Comparison of ENCODE assay signal across 1 cellular context in the genomic region with DNA sequence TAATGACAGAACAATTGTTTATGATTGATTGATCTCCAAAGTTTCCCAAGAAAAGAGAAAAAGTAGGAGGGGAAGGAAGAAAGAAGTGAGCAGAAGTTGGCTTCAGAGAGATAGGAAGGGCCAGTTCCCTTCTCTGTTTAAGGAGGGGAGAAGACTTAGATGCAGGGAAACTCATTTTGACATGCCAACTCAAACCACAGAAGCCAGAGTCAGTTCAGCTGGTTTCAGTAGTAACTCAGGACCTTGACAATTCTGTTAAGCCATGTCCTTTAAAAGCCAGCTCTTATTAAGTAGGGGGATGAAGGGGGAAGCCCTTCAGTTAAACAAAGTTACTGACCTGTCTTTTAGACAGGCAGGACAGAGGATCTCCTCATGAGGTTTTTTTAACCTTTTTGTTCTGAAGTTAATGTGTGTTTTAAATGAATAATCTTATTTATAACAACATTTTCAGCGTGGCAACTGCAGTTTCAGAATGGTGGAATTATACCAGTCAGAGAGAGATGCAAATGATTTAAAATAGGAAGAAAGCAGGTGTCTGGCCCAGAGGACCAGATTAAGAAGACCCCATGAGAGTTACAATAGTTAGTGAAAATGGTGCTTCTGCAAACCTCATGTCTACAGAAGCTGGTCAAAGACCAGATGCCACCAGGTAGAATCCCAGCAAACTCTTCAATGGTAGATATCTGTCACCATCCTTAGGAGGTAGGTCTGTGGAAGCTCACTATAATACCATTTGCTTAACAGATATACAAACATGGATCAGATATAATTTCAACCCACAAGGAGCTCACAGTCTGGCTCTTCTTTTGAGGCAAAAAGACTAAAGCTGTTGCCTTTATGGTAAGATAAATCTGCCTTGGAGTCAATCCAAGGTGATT.
TF ChIP-seq lines count a peak whose summit lies in the region.

No MANE protein-coding gene starts in this region.

TF ChIP-seq in GM23338, 12 proteins besides CTCF, POLR2A, EP300 and RAD21 (continued from another document):
- TF ChIP-seq REST (IDR thresholded peaks at IDR 0.05; ENCODE audit: unreplicated experiment) (no peak), EZH2 (IDR thresholded peaks at IDR 0.05; ENCODE audit: low read depth, unreplicated experiment) (no peak), ZNF114 (CRISPR knock-in tag; IDR thresholded peaks at IDR 0.05) (no peak), STAT1 (IDR thresholded peaks at IDR 0.05; ENCODE audit: unreplicated experiment) (no peak), POLR2AphosphoS5 (IDR thresholded peaks at IDR 0.05; ENCODE audit: low read depth) (no peak)
- TF ChIP-seq, protein P1, sequence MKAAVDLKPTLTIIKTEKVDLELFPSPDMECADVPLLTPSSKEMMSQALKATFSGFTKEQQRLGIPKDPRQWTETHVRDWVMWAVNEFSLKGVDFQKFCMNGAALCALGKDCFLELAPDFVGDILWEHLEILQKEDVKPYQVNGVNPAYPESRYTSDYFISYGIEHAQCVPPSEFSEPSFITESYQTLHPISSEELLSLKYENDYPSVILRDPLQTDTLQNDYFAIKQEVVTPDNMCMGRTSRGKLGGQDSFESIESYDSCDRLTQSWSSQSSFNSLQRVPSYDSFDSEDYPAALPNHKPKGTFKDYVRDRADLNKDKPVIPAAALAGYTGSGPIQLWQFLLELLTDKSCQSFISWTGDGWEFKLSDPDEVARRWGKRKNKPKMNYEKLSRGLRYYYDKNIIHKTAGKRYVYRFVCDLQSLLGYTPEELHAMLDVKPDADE (IDR thresholded peaks at IDR 0.05): no peak
